1 cellular context compared by ENCODE assay signal in the genomic region with DNA sequence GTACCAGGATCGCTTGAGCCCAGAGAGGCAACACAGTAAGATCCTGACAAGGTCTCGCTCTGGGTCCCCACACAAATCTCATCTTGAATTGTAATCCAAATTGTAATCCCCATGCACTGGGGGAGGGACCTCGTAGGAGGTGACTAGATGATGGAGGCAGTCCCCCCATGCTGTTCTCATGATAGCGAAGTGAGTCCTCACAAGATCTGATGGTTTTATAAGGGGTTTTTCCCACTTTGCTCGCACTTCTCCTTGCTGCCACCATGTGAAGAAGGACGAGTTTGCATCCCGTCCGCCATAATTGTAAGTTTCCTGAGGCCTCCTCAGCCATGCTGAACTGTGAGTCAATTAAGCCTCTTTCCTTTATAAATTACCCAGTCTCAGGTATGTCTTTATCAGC.
TF ChIP-seq lines count a peak whose summit lies in the region.

No MANE protein-coding gene starts in this region.

TF ChIP-seq in IMR-90, 13 proteins besides CTCF, POLR2A, EP300 and RAD21 (continued from another document):
- TF ChIP-seq, protein P1, sequence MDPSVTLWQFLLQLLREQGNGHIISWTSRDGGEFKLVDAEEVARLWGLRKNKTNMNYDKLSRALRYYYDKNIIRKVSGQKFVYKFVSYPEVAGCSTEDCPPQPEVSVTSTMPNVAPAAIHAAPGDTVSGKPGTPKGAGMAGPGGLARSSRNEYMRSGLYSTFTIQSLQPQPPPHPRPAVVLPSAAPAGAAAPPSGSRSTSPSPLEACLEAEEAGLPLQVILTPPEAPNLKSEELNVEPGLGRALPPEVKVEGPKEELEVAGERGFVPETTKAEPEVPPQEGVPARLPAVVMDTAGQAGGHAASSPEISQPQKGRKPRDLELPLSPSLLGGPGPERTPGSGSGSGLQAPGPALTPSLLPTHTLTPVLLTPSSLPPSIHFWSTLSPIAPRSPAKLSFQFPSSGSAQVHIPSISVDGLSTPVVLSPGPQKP (IDR thresholded peaks at IDR 0.05; ENCODE audit: borderline replicate concordance, low read depth, low read length), result no peak
- TF ChIP-seq RFX5 (IDR thresholded peaks at IDR 0.05; ENCODE audit: low read depth, low read length) (no peak), MAFK (IDR thresholded peaks at IDR 0.05; ENCODE audit: low read depth, low read length) (no peak), CEBPB (IDR thresholded peaks at IDR 0.05; ENCODE audit: low read depth, low read length) (no peak), FOS (IDR thresholded peaks at IDR 0.05; ENCODE audit: low read depth, low read length) (no peak), SMC3 (IDR thresholded peaks at IDR 0.05; ENCODE audit: low read depth, low read length) (no peak), RCOR1 (IDR thresholded peaks at IDR 0.05; ENCODE audit: insufficient replicate concordance, low read length) (no peak), NFE2L2 (IDR thresholded peaks at IDR 0.05; ENCODE audit: low read depth, low read length) (no peak), CHD1 (IDR thresholded peaks at IDR 0.05; ENCODE audit: low read depth, low read length) (no peak)
- TF ChIP-seq, protein P2, sequence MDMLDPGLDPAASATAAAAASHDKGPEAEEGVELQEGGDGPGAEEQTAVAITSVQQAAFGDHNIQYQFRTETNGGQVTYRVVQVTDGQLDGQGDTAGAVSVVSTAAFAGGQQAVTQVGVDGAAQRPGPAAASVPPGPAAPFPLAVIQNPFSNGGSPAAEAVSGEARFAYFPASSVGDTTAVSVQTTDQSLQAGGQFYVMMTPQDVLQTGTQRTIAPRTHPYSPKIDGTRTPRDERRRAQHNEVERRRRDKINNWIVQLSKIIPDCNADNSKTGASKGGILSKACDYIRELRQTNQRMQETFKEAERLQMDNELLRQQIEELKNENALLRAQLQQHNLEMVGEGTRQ (IDR thresholded peaks at IDR 0.05; ENCODE audit: low read depth, low read length), result no peak
